Comparison of ENCODE assay signal across 8 cellular contexts in genomic region chr4:1767770-1768366, GRCh38. TPM values are rescaled to one million over a fixed set of nuclear protein-coding genes. Genes with fewer than 3 reads are reported as not detected.
DNase-seq lines count a peak whose midpoint lies in the region; ATAC-seq and TF ChIP-seq lines count a peak whose summit lies in the region.

No MANE protein-coding gene starts in this region.

- H3K36me3 ChIP-seq in lower lobe of right lung = no peaks in the 10 kb centered on the region

- no peaks in the 10 kb centered on the region for H3K9me3 ChIP-seq in lower lobe of right lung

- H3K4me3 ChIP-seq in cardiac fibroblast (replicated peaks in 1 of 2; ENCODE audit: low read depth in 2 of 2, low read length in 2 of 2) (peak overlapping the region; percentile 26 to 42), lower lobe of right lung (peak overlapping the region; percentile 51)

- peak; percentile 47 to 56 for ATAC-seq in lower lobe of right lung

- H3K4me1 ChIP-seq in lower lobe of right lung = peaks cover 51% of the 10 kb centered on the region

- intact Hi-C loops in lower lobe of right lung (cut with DNase I) = no loop called here

- DNase-seq in activated effector memory CD4-positive, alpha-beta T cell treated with anti-CD3 and anti-CD28 coated beads, Interleukin-2, amount 50 U/mL, for 16 hours = peak; percentile 67
- DNase-seq in activated effector memory CD4-positive, alpha-beta T cell treated with Interleukin-2 at 50 U/mL for 16 hours = no peak
- peak; percentile 9 for DNase-seq in NCI-H510A treated with DMSO at 0.1 percent for 48 hours (lab: John Stamatoyannopoulos, UW)
- peak; percentile 35 to 36 for DNase-seq in cardiac fibroblast (ENCODE audit: low read depth in 2 of 2)
- DNase-seq in lower lobe of right lung = peak; percentile 82
- DNase-seq in OCI-M2 (lab: John Stamatoyannopoulos, UW; ENCODE audit: unreplicated experiment) = no peak
- DNase-seq in DMS153 (lab: John Stamatoyannopoulos, UW) = no peak
- DNase-seq in anterior cingulate cortex (lab: John Stamatoyannopoulos, UW) = no peak

- TF ChIP-seq CTCF in cardiac fibroblast (IDR thresholded peaks at IDR 0.05; ENCODE audit: low read depth, low read length) (peak; percentile 45), lower lobe of right lung (IDR thresholded peaks at IDR 0.05) (peak; percentile 38)

- peaks cover 32% of the 10 kb centered on the region for H3K27me3 ChIP-seq in lower lobe of right lung (ENCODE audit: low read depth)

- peak overlapping the region; percentile 80 for H3K27ac ChIP-seq in lower lobe of right lung

RNA-seq across cellular contexts. Expression of gene FGFR3, which starts 25.2 kb away (rescaled TPM):
- total RNA-seq in lower lobe of right lung = 34.2 TPM

RNA-seq across cellular contexts. Expression of gene TACC3, which starts 46.5 kb away (rescaled TPM):
- 19.3 TPM for total RNA-seq in lower lobe of right lung

RNA-seq across cellular contexts. Expression of gene TMEM129, which starts 46.7 kb away (rescaled TPM):
- total RNA-seq in lower lobe of right lung = 30.9 TPM

RNA-seq across cellular contexts. Expression of gene SLBP, which starts 55.7 kb away (rescaled TPM):
- 31.6 TPM for total RNA-seq in lower lobe of right lung

Comparison
In these comparisons a context has a peak if more than half of its experiments do, and no peak if none do; other contexts are left out.
1. DNase-seq: peak in activated effector memory CD4-positive, alpha-beta T cell treated with anti-CD3 and anti-CD28 coated beads, Interleukin-2, amount 50 U/mL, for 16 hours (single experiment), NCI-H510A treated with DMSO at 0.1 percent for 48 hours (single experiment), cardiac fibroblast (2 of 2) and lower lobe of right lung (single experiment); none in activated effector memory CD4-positive, alpha-beta T cell treated with Interleukin-2 at 50 U/mL for 16 hours (single experiment), OCI-M2 (single experiment), DMS153 (single experiment) and anterior cingulate cortex (0 of 58).